In the genomic region with DNA sequence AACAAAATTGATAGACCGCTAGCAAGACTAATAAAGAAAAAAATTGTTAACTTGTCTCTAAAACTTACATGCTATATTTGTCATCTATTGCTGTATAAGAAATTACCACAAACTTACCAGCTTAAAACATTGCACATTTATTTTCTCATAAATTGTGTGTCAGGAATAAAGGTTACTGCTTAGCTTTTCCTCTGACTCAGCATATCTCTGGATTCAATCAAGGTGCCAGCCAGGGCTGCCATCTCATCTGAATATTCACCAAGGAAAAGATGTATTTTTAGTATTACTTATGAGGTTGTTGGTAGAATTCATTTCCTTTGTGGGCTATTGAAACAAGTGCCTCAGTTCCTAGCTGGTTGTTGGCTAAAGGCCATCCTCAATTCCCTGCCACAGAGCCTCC, we compare ENCODE assay signal across 29 cellular contexts.
"Had no signal": no experiment of that assay in that cellular context is flagged by ENCODE, and none has a peak within 500 bp of the region (broad histone marks: within the 10 kb centered on the region; RNA-seq: fewer than 3 reads in every experiment).

No MANE protein-coding gene starts in this region.

- H3K4me1 ChIP-seq: parathyroid adenoma, psoas muscle, spleen, stomach, thyroid gland, tibial nerve, upper lobe of left lung, uterus had no signal

- H3K27ac ChIP-seq: neutrophil, ovary, parathyroid adenoma, psoas muscle, skin epidermis, spleen, stomach, thoracic aorta, thyroid gland, tibial nerve, upper lobe of left lung, uterus had no signal

- H3K4me2 ChIP-seq: smooth muscle cell had no signal

- H3K9ac ChIP-seq: parathyroid adenoma had no signal

- DNase-seq: naive B cell; naive thymus-derived CD8-positive, alpha-beta T cell; nephron progenitor cell; nucleus accumbens; ovary; posterior cingulate gyrus; psoas muscle; right cardiac atrium; spleen; stimulated activated CD4-positive, alpha-beta T cell treated with anti-CD3 and anti-CD28 coated beads, Interleukin-12 subunit alpha, Interleukin-12 subunit beta, amount 100 ng/mL, for 4 hours; stimulated activated CD4-positive, alpha-beta T cell treated with anti-CD3 and anti-CD28 coated beads, Interleukin-1b, Interleukin-23, amount 100 ng/mL, for 48 hours; stimulated activated CD4-positive, alpha-beta T cell treated with anti-CD3 and anti-CD28 coated beads, Interleukin-4, amount 100 ng/mL, for 1 hour; stimulated activated CD4-positive, alpha-beta T cell treated with anti-CD3 and anti-CD28 coated beads, Interleukin-4, amount 100 ng/mL, for 4 hours; stimulated activated CD8-positive, alpha-beta memory T cell treated with anti-CD3 and anti-CD28 coated beads, Interleukin-4, amount 100 ng/mL, for 48 hours; stimulated activated naive CD4-positive, alpha-beta T cell; stomach; thyroid gland; trophoblast cell; upper lobe of left lung; uterus had no signal

- H3K79me2 ChIP-seq: parathyroid adenoma had no signal

- H3K27me3 ChIP-seq: neutrophil, ovary, spleen, stomach, thyroid gland, tibial nerve, upper lobe of left lung, uterus had no signal

- H3K9me3 ChIP-seq: neutrophil, psoas muscle, thoracic aorta, thyroid gland, upper lobe of left lung, uterus had no signal

- H3K36me3 ChIP-seq: neutrophil, ovary, spleen, stomach, thoracic aorta, thyroid gland, tibial nerve, upper lobe of left lung, uterus had no signal

- ATAC-seq: naive thymus-derived CD8-positive, alpha-beta T cell; natural killer cell treated with Interleukin-12 subunit alpha and Interleukin-12 subunit beta and Interleukin-15 and Interleukin-18, amount 100 ng/mL, for 72 hours; psoas muscle; right cardiac atrium; sciatic nerve; stimulated activated memory B cell treated with anti-CD40 and anti-IgM and Interleukin-4, amounts not matched to agents 10 μg/mL and 1 μg/mL and 100 μg/mL, for 72 hours had no signal

- H3K4me3 ChIP-seq: ovary, psoas muscle, skin epidermis, smooth muscle cell, spleen, stomach, thoracic aorta, thyroid gland, tibial nerve, upper lobe of left lung, uterus had no signal

- H2AFZ ChIP-seq: parathyroid adenoma had no signal
